In the genomic region with DNA sequence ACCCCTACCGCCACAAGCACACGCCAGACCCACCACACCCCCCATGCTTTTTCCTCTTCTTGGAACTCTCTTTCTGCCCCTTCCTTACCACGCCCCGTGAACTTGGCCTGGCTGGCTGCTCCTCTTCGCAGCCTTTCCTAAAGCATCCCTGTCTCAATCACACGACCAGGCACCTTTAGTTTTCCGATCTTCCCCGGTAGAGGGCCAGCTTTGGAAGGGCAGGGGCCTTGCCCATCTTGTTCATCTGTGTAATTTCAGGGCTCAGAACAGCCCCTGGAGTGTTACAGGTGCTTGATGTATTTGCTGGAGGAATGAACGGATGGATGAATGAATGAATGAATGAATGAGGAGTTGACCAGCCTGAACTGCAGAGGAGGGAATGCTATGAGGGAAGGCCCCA, we compare ENCODE assay signal across 24 cellular contexts. TPM values are rescaled to one million over a fixed set of nuclear protein-coding genes. Genes with fewer than 3 reads are reported as not detected.
DNase-seq lines count a peak whose midpoint lies in the region; ATAC-seq, FAIRE-seq and TF ChIP-seq lines count a peak whose summit lies in the region.
"Had no signal": no experiment of that assay in that cellular context is flagged by ENCODE, and none has a peak within 500 bp of the region (broad histone marks: within the 10 kb centered on the region; RNA-seq: fewer than 3 reads in every experiment).

No MANE protein-coding gene starts in this region.

- H3K9ac ChIP-seq in SK-N-SH (no peak overlapping the region), K562 (ENCODE audit: insufficient read depth in 1 of 2, low read depth in 2 of 2, low read length in 2 of 2) (no peak overlapping the region)

- H3K36me3 Mint-ChIP-seq in glutamatergic neuron (ENCODE audit: unreplicated experiment): no peaks in the 10 kb centered on the region
- H3K36me3 Mint-ChIP-seq: CD8-positive, alpha-beta T cell had no signal

- in situ Hi-C loops in K562 (cut with MboI): loop anchor here (25.0 kb wide), 1 partner anchor 436 kb away; no protein-coding TSS in a partner anchor

- no TSS peak for BruUV-seq in K562 (replicated peaks; lab: Mats Ljungman, UMichigan)

- CTCF ChIA-PET in SK-N-SH (lab: Yijun Ruan, JAX) (interaction anchor here (1.1 to 17.2 kb wide), 6 partner anchors 9 to 208 kb away, joined by 3 to 327 read pairs (median 6); no protein-coding TSS in a partner anchor), K562 (lab: Yijun Ruan, JAX; ENCODE audit: low intra/inter-chr PET ratio) (no interaction called here)

- TF ChIP-seq RAD21 in SK-N-SH (IDR thresholded peaks at IDR 0.05; ENCODE audit: low read length) (no peak), K562 (CRISPR knock-in tag; conservative IDR thresholded peaks at IDR 0.05 in 1 of 2, IDR thresholded peaks at IDR 0.05 in 1 of 2) (no peak)

- no peaks in the 10 kb centered on the region for H3K9me3 ChIP-seq in SK-N-SH
- no peaks in the 10 kb centered on the region for H3K9me3 ChIP-seq in K562 (replicated peaks; ENCODE audit: control insufficient read depth, insufficient read depth, low read depth, low read length)
- H3K9me3 ChIP-seq: MG63 had no signal

- H3K9me2 ChIP-seq in SK-N-SH: no peaks in the 10 kb centered on the region

- FAIRE-seq in K562 (lab: Jason Lieb, UNC): no peak
- FAIRE-seq: GM18507, H1, RCC 7860 had no signal

- TF ChIP-seq EP300 in SK-N-SH (IDR thresholded peaks at IDR 0.05; ENCODE audit: borderline replicate concordance in 1 of 2, low read depth in 1 of 2, low read length in 1 of 2) (no peak), K562 (IDR thresholded peaks at IDR 0.05; ENCODE audit: low read length) (no peak)

- H3K4me3 ChIP-seq in SK-N-SH (ENCODE audit: low read depth in 2 of 2, low read length in 1 of 2): no peak overlapping the region
- H3K4me3 ChIP-seq in K562: no peak overlapping the region
- H3K4me3 ChIP-seq: MG63 had no signal

- peaks cover 2% of the 10 kb centered on the region for H3K27me3 Mint-ChIP-seq in glutamatergic neuron (ENCODE audit: unreplicated experiment)

- intact Hi-C loops in K562 (cut with micrococcal nuclease): no loop called here

- no peaks in the 10 kb centered on the region for H3K36me3 ChIP-seq in SK-N-SH (replicated peaks in 1 of 2; ENCODE audit: control insufficient read depth in 1 of 2, insufficient read depth in 2 of 2, low read length in 1 of 2)
- no peaks in the 10 kb centered on the region for H3K36me3 ChIP-seq in K562 (ENCODE audit: control insufficient read depth, insufficient read depth, low read length)
- H3K36me3 ChIP-seq: MG63 had no signal

- TF ChIP-seq POLR2A in K562 (conservative IDR thresholded peaks at IDR 0.05): no peak

- H3K4me2 ChIP-seq in SK-N-SH: no peak overlapping the region
- no peak overlapping the region for H3K4me2 ChIP-seq in K562 (ENCODE audit: insufficient read depth, low read length)

- ATAC-seq in SK-N-SH treated with all-trans-retinoic acid at 6 μM for 48 hours: no peak
- ATAC-seq in K562: 0 out of 3 replicates have a peak, but pooled peaks have one; percentile 13
- no peak for ATAC-seq in HG03439 (IDR thresholded peaks at IDR 0.05; ENCODE audit: unreplicated experiment)
- ATAC-seq: CD8-positive, alpha-beta T cell had no signal

- peak overlapping the region; percentile 4 for H3K27ac Mint-ChIP-seq in glutamatergic neuron (ENCODE audit: unreplicated experiment)
- H3K27ac Mint-ChIP-seq: CD8-positive, alpha-beta T cell had no signal

- H3K27ac ChIP-seq in SK-N-SH (ENCODE audit: low read depth in 2 of 2, low read length in 1 of 2): peak overlapping the region in 1 of 2 experiments; percentile 73; a peak in 2 of 4 replicates
- H3K27ac ChIP-seq in K562 (ENCODE audit: extremely low read depth, low read depth, low read length): no peak overlapping the region

- H3K9me1 ChIP-seq in K562 (ENCODE audit: control insufficient read depth, insufficient read depth, low read length): no peaks in the 10 kb centered on the region

- peaks cover 5% of the 10 kb centered on the region for H3K4me1 Mint-ChIP-seq in glutamatergic neuron (ENCODE audit: low read depth, unreplicated experiment)

- 75% methylated on average over 9 of the region's 9 CpGs for WGBS in SK-N-SH (ENCODE audit: low lambda C conversion rate)
- WGBS in K562 (ENCODE audit: insufficient coverage, low coverage, missing lambda C conversion rate): 5% methylated on average over 4 of the region's 9 CpGs

- peaks cover 4% of the 10 kb centered on the region for H3K9me3 Mint-ChIP-seq in glutamatergic neuron (ENCODE audit: unreplicated experiment)
- H3K9me3 Mint-ChIP-seq: CD8-positive, alpha-beta T cell had no signal

- H3F3A ChIP-seq in SK-N-SH (replicated peaks; ENCODE audit: insufficient read depth): no peaks in the 10 kb centered on the region

- peaks cover 0 to 15% of the 10 kb centered on the region in 2 experiments; a peak in 1 of 4 replicates for H3K4me1 ChIP-seq in SK-N-SH (ENCODE audit: control insufficient read depth in 1 of 2, insufficient read depth in 2 of 2, low read depth in 1 of 2, low read length in 1 of 2)
- peaks cover 0 to 13% of the 10 kb centered on the region in 2 experiments; a peak in 2 of 5 replicates for H3K4me1 ChIP-seq in K562 (replicated peaks in 1 of 2; ENCODE audit: control insufficient read depth in 2 of 2, insufficient read depth in 2 of 2, low read length in 2 of 2)

- peak; percentile 37 for DNase-seq in SK-N-SH
- no peak for DNase-seq in K562 (ENCODE audit: extremely low read depth in 1 of 4, low spot score in 3 of 4)
- no peak for DNase-seq in glutamatergic neuron
- no peak for DNase-seq in cortex of kidney (lab: John Stamatoyannopoulos, UW)
- DNase-seq in effector CD4-positive, alpha-beta T cell: no peak
- DNase-seq in epidermal melanocyte (ENCODE audit: insufficient read length, low spot score): no peak
- DNase-seq: AML-193, DMS53, GDM1, NCI-H1417, NCI-H1694 treated with DMSO at 0.1 percent for 48 hours, NCI-H526 had no signal

- no peak overlapping the region for H3K4me3 Mint-ChIP-seq in glutamatergic neuron (ENCODE audit: unreplicated experiment)
- H3K4me3 Mint-ChIP-seq: CD8-positive, alpha-beta T cell had no signal

- H3K27me3 ChIP-seq in SK-N-SH (ENCODE audit: insufficient read depth) (peaks cover 12% of the 10 kb centered on the region), K562 (ENCODE audit: control insufficient read depth in 2 of 2, insufficient read depth in 2 of 2, low read length in 2 of 2) (peaks cover 12 to 70% of the 10 kb centered on the region in 2 experiments; a peak in 3 of 5 replicates)

- H3K79me2 ChIP-seq in SK-N-SH (ENCODE audit: insufficient read depth): no peaks in the 10 kb centered on the region
- H3K79me2 ChIP-seq in K562 (ENCODE audit: control insufficient read depth, insufficient read depth, low read length): no peaks in the 10 kb centered on the region

- no peak overlapping the region for H2AFZ ChIP-seq in SK-N-SH (ENCODE audit: low read depth)
- no peak overlapping the region for H2AFZ ChIP-seq in K562 (ENCODE audit: low read depth, low read length)

- TF ChIP-seq CTCF in SK-N-SH (IDR thresholded peaks at IDR 0.05) (no peak), K562 (IDR thresholded peaks at IDR 0.05 in 2 of 3, conservative IDR thresholded peaks at IDR 0.05 in 1 of 3; ENCODE audit: insufficient read depth in 2 of 3, low read depth in 1 of 3, low read length in 3 of 3) (0 out of 6 replicates have a peak, but pooled peaks of 1 of the 3 experiments have one; percentile 29), glutamatergic neuron (IDR thresholded peaks at IDR 0.05; ENCODE audit: partially characterized antibody, unreplicated experiment) (no peak)

- POLR2A ChIA-PET in SK-N-SH (lab: Yijun Ruan, JAX): interaction anchor here (1.1 to 1.3 kb wide), 2 partner anchors 10 to 12 kb away, joined by 3 to 4 read pairs; no protein-coding TSS in a partner anchor
- POLR2A ChIA-PET in K562 (lab: Yijun Ruan, JAX): no interaction called here

- H4K20me1 ChIP-seq in SK-N-SH (ENCODE audit: insufficient read depth) (no peaks in the 10 kb centered on the region), K562 (replicated peaks; ENCODE audit: control insufficient read depth, insufficient read depth, low read length) (no peaks in the 10 kb centered on the region; the same call in 1 of the 2 replicates)

RNA-seq across cellular contexts. Expression of a gene that starts 3.7 kb away (rescaled TPM):
- not detected in 2 replicates for polyA plus RNA-seq in SK-N-SH (2012; rRNA removed)
- not detected in 2 replicates for polyA plus RNA-seq in SK-N-SH (2012; cell fraction: cytosol; rRNA removed)
- polyA plus RNA-seq in SK-N-SH (2012; cell fraction: nucleus; rRNA removed): not detected in 2 replicates
- not detected in 2 replicates for total RNA-seq in K562 (2011; cell fraction: chromatin; rRNA removed; ENCODE audit: low replicate concordance)
- not detected in 2 replicates for total RNA-seq in K562 (2011; cell fraction: nucleolus; rRNA removed)
- not detected in 2 replicates for total RNA-seq in K562 (2011; cell fraction: nucleoplasm; rRNA removed)
- total RNA-seq in K562 (2014; rRNA removed): not detected in 2 replicates
- not detected in 2 replicates for total RNA-seq in K562 (2014; rRNA removed; fragmentation: Illumina TruSeq; extraction: Trizol)
- not detected in 2 replicates for total RNA-seq in K562 (2015; rRNA removed; fragmentation: Illumina TruSeq; extraction: Trizol)
- total RNA-seq in K562 (2021): not detected in 2 replicates
- not detected in 2 replicates for polyA plus RNA-seq in K562 (2011; rRNA removed)
- not detected in 2 replicates for polyA plus RNA-seq in K562 (2011; cell fraction: cytosol; rRNA removed)
- polyA plus RNA-seq in K562 (2011; cell fraction: nucleus; rRNA removed): not detected in 2 replicates
- polyA plus RNA-seq in K562 (2012): not detected in 2 replicates
- polyA plus RNA-seq in K562 (2014; fragmentation: Illumina TruSeq; extraction: Trizol): not detected in 2 replicates
- polyA plus RNA-seq in K562 (2014; fragmentation: Nextera tagmentation; extraction: Ambion mirVana): not detected
- not detected in 2 replicates for polyA plus RNA-seq in K562 (2014; rRNA removed)
- polyA minus RNA-seq in K562 (2011; rRNA and poly(A)+ RNA removed): not detected in 2 replicates
- polyA minus RNA-seq in K562 (2011; cell fraction: cytosol; rRNA and poly(A)+ RNA removed): not detected in 2 replicates
- not detected in 2 replicates for polyA minus RNA-seq in K562 (2011; cell fraction: nucleus; rRNA and poly(A)+ RNA removed)
- total RNA-seq in glutamatergic neuron (ENCODE audit: unreplicated experiment): not detected
- total RNA-seq: A172; CD8-positive, alpha-beta T cell; H1; LHCN-M2; OCI-LY7; Right ventricle myocardium inferior had no signal
- polyA plus RNA-seq: AG04450, H1 had no signal

RNA-seq across cellular contexts. Expression of a gene that starts 45.9 kb away (rescaled TPM):
- polyA plus RNA-seq in SK-N-SH (2012; rRNA removed) (0.47 and 0.74 TPM in 2 replicates), K562 (2011; rRNA removed) (0.31 and 0.36 TPM in 2 replicates), K562 (2014; fragmentation: Illumina TruSeq; extraction: Trizol) (0.58 and 1.1 TPM in 2 replicates), K562 (2014; fragmentation: Nextera tagmentation; extraction: Ambion mirVana) (under 1 TPM; 0.04 to 0.14 TPM), K562 (2014; rRNA removed) (0.45 and 0.90 TPM in 2 replicates)
- polyA plus RNA-seq in SK-N-SH (2012; cell fraction: cytosol; rRNA removed): 0.33 and 0.49 TPM in 2 replicates
- polyA plus RNA-seq in SK-N-SH (2012; cell fraction: nucleus; rRNA removed): 0.85 and 1.1 TPM in 2 replicates
- 2.1 and 2.2 TPM in 2 replicates for total RNA-seq in K562 (2011; cell fraction: chromatin; rRNA removed; ENCODE audit: low replicate concordance)
- 0.92 and 1.2 TPM in 2 replicates for total RNA-seq in K562 (2011; cell fraction: nucleolus; rRNA removed)
- total RNA-seq in K562 (2011; cell fraction: nucleoplasm; rRNA removed): 1.1 and 1.5 TPM in 2 replicates
- total RNA-seq in K562 (2014; rRNA removed) (0.45 and 0.54 TPM in 2 replicates), K562 (2014; rRNA removed; fragmentation: Illumina TruSeq; extraction: Trizol) (0.16 and 0.18 TPM in 2 replicates), K562 (2015; rRNA removed; fragmentation: Illumina TruSeq; extraction: Trizol) (0.29 and 0.49 TPM in 2 replicates), K562 (2021) (0.83 and 1.1 TPM in 2 replicates), glutamatergic neuron (ENCODE audit: unreplicated experiment) (123 TPM)
- 0.15 and 0.31 TPM in 2 replicates for polyA plus RNA-seq in K562 (2011; cell fraction: cytosol; rRNA removed)
- polyA plus RNA-seq in K562 (2011; cell fraction: nucleus; rRNA removed): 0.32 and 0.47 TPM in 2 replicates
- polyA plus RNA-seq in K562 (2012): 1.9 and 4.6 TPM in 2 replicates
- 0.35 and 0.42 TPM in 2 replicates for polyA minus RNA-seq in K562 (2011; rRNA and poly(A)+ RNA removed)
- polyA minus RNA-seq in K562 (2011; cell fraction: cytosol; rRNA and poly(A)+ RNA removed): 0.36 and 0.86 TPM in 2 replicates
- 0.40 and 0.44 TPM in 2 replicates for polyA minus RNA-seq in K562 (2011; cell fraction: nucleus; rRNA and poly(A)+ RNA removed)

Comparison
In these comparisons a context has a peak if more than half of its experiments do, and no peak if none do; other contexts are left out.
1. RNA of a gene that starts 45.9 kb away (total RNA-seq): 123 TPM in glutamatergic neuron (single experiment); 0.16 to 2.2 TPM in K562; every median in the first group is over 10 times any median in the second.